In the genomic region with DNA sequence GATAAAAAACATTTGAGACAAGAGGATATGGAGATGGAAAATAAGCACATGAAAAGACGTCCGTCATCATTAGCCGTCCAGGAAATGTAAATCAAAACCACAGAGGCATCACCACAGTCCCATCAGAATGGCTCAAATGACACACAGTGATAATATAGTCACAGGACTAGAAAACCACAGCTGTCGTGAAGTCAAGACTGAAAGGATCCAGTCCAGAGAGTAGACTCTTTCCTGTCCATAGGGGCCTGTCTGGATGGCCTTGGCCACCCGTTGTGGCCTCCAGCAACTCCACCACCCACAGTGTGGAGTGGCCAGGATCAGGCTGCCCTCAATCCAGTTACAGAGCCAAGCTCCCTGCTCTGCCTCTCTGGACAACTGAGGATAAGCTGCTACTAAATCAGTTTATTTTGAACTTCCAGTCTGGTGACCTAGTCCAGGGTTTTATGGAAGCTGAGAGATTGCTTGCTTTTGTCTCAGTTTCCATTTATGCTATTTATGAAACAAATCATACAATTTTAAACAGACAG, we compare ENCODE assay signal across 8 cellular contexts.
DNase-seq lines count a peak whose midpoint lies in the region; ATAC-seq and TF ChIP-seq lines count a peak whose summit lies in the region.

No MANE protein-coding gene starts in this region.

- no peaks in the 10 kb centered on the region for H3K4me1 Mint-ChIP-seq in activated CD4-positive, alpha-beta T cell treated with anti-CD3 and anti-CD28 coated beads for 36 hours

- H3K79me2 ChIP-seq in osteoblast (ENCODE audit: insufficient read depth, low read length) = no peaks in the 10 kb centered on the region

- H4K20me1 ChIP-seq in osteoblast (ENCODE audit: insufficient read depth, low read length) = no peaks in the 10 kb centered on the region

- no peaks in the 10 kb centered on the region for H3K27me3 Mint-ChIP-seq in activated CD4-positive, alpha-beta T cell treated with anti-CD3 and anti-CD28 coated beads for 36 hours

- peak; percentile 76 for ATAC-seq in activated CD4-positive, alpha-beta T cell treated with anti-CD3 and anti-CD28 coated beads for 36 hours
- peak; percentile 98 for ATAC-seq in HG02884 (IDR thresholded peaks at IDR 0.05; ENCODE audit: unreplicated experiment)

- H3K4me3 Mint-ChIP-seq in activated CD4-positive, alpha-beta T cell treated with anti-CD3 and anti-CD28 coated beads for 36 hours = no peak overlapping the region

- no peaks in the 10 kb centered on the region for H3K9me3 Mint-ChIP-seq in activated CD4-positive, alpha-beta T cell treated with anti-CD3 and anti-CD28 coated beads for 36 hours (ENCODE audit: low read depth)

- in situ Hi-C loops in HAP-1 (cut with MboI; ENCODE audit: low sequenced_read_pairs) = no loop called here

- H3K4me3 ChIP-seq in osteoblast (ENCODE audit: insufficient read depth, low read length) (no peak overlapping the region), HAP-1 (no peak overlapping the region)

- H3K27ac ChIP-seq in osteoblast (ENCODE audit: low read depth, low read length) = no peak overlapping the region

- CTCF ChIA-PET in activated CD4-positive, alpha-beta T cell treated with anti-CD3 and anti-CD28 coated beads for 36 hours (lab: Charles Lee) = no interaction called here

- intact Hi-C loops in activated CD4-positive, alpha-beta T cell treated with anti-CD3 and anti-CD28 coated beads for 36 hours (cut with DNase I, micrococcal nuclease) = no loop called here

- H3K9me3 ChIP-seq in osteoblast (ENCODE audit: low read depth, low read length) = no peaks in the 10 kb centered on the region
- H3K9me3 ChIP-seq in HAP-1 = no peaks in the 10 kb centered on the region

- DNase-seq in activated CD4-positive, alpha-beta T cell treated with anti-CD3 and anti-CD28 coated beads for 36 hours = peak; percentile 33
- DNase-seq in activated CD4-positive, alpha-beta T cell treated with anti-CD3 and anti-CD28 coated beads, Interleukin-2, amount 50 U/mL, for 1 hour = no peak
- DNase-seq in OCI-M1 (lab: John Stamatoyannopoulos, UW) (peak; percentile 73), osteoblast (ENCODE audit: insufficient read length, low spot score, missing footprints) (peak; percentile 22), NCI-H187 (lab: John Stamatoyannopoulos, UW) (no peak), DMS79 (lab: John Stamatoyannopoulos, UW) (no peak), HAP-1 (ENCODE audit: low spot score in 2 of 2) (no peak)

- no peaks in the 10 kb centered on the region for H3K36me3 ChIP-seq in osteoblast (ENCODE audit: insufficient read depth, low read length)
- no peaks in the 10 kb centered on the region for H3K36me3 ChIP-seq in HAP-1 (replicated peaks)

- POLR2A ChIA-PET in activated CD4-positive, alpha-beta T cell treated with anti-CD3 and anti-CD28 coated beads for 36 hours (lab: Charles Lee) = no interaction called here

- H3K36me3 Mint-ChIP-seq in activated CD4-positive, alpha-beta T cell treated with anti-CD3 and anti-CD28 coated beads for 36 hours (ENCODE audit: low read depth) = no peaks in the 10 kb centered on the region

- H3K27ac Mint-ChIP-seq in activated CD4-positive, alpha-beta T cell treated with anti-CD3 and anti-CD28 coated beads for 36 hours = no peak overlapping the region

- H2AFZ ChIP-seq in osteoblast (ENCODE audit: low read length) = peak overlapping the region; percentile 43

- no peak overlapping the region for H3K4me2 ChIP-seq in osteoblast (ENCODE audit: insufficient read depth, low read length)

- H3K27me3 ChIP-seq in osteoblast (ENCODE audit: insufficient read depth, low read length) = no peaks in the 10 kb centered on the region
- H3K27me3 ChIP-seq in HAP-1 (ENCODE audit: low read depth) = no peaks in the 10 kb centered on the region

- TF ChIP-seq CTCF in osteoblast (IDR thresholded peaks at IDR 0.05; ENCODE audit: extremely low read depth, low read depth, low read length) = no peak

- H3K4me1 ChIP-seq in osteoblast (ENCODE audit: insufficient read depth, low read length) (peaks cover 7% of the 10 kb centered on the region), HAP-1 (peaks cover 10% of the 10 kb centered on the region)

Comparison
In these comparisons a context has a peak if more than half of its experiments do, and no peak if none do; other contexts are left out.
1. DNase-seq: peak in activated CD4-positive, alpha-beta T cell treated with anti-CD3 and anti-CD28 coated beads for 36 hours (single experiment), OCI-M1 (single experiment) and osteoblast (single experiment); none in activated CD4-positive, alpha-beta T cell treated with anti-CD3 and anti-CD28 coated beads, Interleukin-2, amount 50 U/mL, for 1 hour (single experiment), NCI-H187 (0 of 2), DMS79 (single experiment) and HAP-1 (0 of 2).